ENCODE assay signal across 8 cellular contexts in genomic region chr2:190881074-190881479, GRCh38. TPM values are rescaled to one million over a fixed set of nuclear protein-coding genes. Genes with fewer than 3 reads are reported as not detected.
DNase-seq lines count a peak whose midpoint lies in the region; ATAC-seq and TF ChIP-seq lines count a peak whose summit lies in the region.

No MANE protein-coding gene starts in this region.

- H3K9ac ChIP-seq in Loucy (ENCODE audit: low read depth, low read length, poor library complexity, severe bottlenecking) (peak overlapping the region; percentile 74), endodermal cell (ENCODE audit: extremely low read depth, low read length, poor library complexity, severe bottlenecking) (peak overlapping the region; percentile 71)

- no peaks in the 10 kb centered on the region for H3K9me3 Mint-ChIP-seq in endodermal cell
- H3K9me3 Mint-ChIP-seq in natural killer cell treated with Interleukin-12 subunit alpha and Interleukin-12 subunit beta and Interleukin-15 and Interleukin-18, amount 100 ng/mL, for 72 hours, result no peaks in the 10 kb centered on the region

- H3F3A ChIP-seq in Loucy (ENCODE audit: low read depth), result no peaks in the 10 kb centered on the region

- peaks cover 3% of the 10 kb centered on the region for H3K36me3 Mint-ChIP-seq in endodermal cell (ENCODE audit: low read depth)
- peaks cover 16% of the 10 kb centered on the region for H3K36me3 Mint-ChIP-seq in natural killer cell treated with Interleukin-12 subunit alpha and Interleukin-12 subunit beta and Interleukin-15 and Interleukin-18, amount 100 ng/mL, for 72 hours

- H3K27me3 Mint-ChIP-seq in endodermal cell (ENCODE audit: insufficient read depth), result no peaks in the 10 kb centered on the region
- no peaks in the 10 kb centered on the region for H3K27me3 Mint-ChIP-seq in natural killer cell treated with Interleukin-12 subunit alpha and Interleukin-12 subunit beta and Interleukin-15 and Interleukin-18, amount 100 ng/mL, for 72 hours

- peak; percentile 1 for ATAC-seq in GM19452 (IDR thresholded peaks at IDR 0.05; ENCODE audit: unreplicated experiment)
- peak in 1 of 2 donors; percentile 3 for ATAC-seq in natural killer cell treated with Interleukin-12 subunit alpha and Interleukin-12 subunit beta and Interleukin-15 and Interleukin-18, amount 100 ng/mL, for 72 hours

- DNase-seq in endodermal cell (no peak), hippocampal formation (lab: John Stamatoyannopoulos, UW) (no peak), HuH-7 (ENCODE audit: low spot score) (no peak), NCI-H446 (lab: John Stamatoyannopoulos, UW) (no peak), NCI-H748 treated with DMSO at 0.1 percent for 48 hours (lab: John Stamatoyannopoulos, UW) (no peak)
- no peak for DNase-seq in natural killer cell treated with Interleukin-12 subunit alpha and Interleukin-12 subunit beta and Interleukin-15 and Interleukin-18, amount 100 ng/mL, for 72 hours (ENCODE audit: low spot score)

- H3K36me3 ChIP-seq in Loucy (ENCODE audit: insufficient read depth, low read length), result no peaks in the 10 kb centered on the region
- peaks cover 10% of the 10 kb centered on the region for H3K36me3 ChIP-seq in endodermal cell (ENCODE audit: control insufficient read depth, insufficient read depth, low read length)

- no peaks in the 10 kb centered on the region for H3K9me2 ChIP-seq in Loucy (replicated peaks; ENCODE audit: low read depth, low read length)

- H3K27ac Mint-ChIP-seq in endodermal cell, result peak overlapping the region; percentile 66
- peak overlapping the region; percentile 97 for H3K27ac Mint-ChIP-seq in natural killer cell treated with Interleukin-12 subunit alpha and Interleukin-12 subunit beta and Interleukin-15 and Interleukin-18, amount 100 ng/mL, for 72 hours

- H2AFZ ChIP-seq in Loucy (ENCODE audit: low read length), result peak overlapping the region; percentile 43

- H4K20me1 ChIP-seq in Loucy (ENCODE audit: insufficient read depth, low read length, poor library complexity, severe bottlenecking), result peaks cover 37% of the 10 kb centered on the region

- H3K4me3 Mint-ChIP-seq in endodermal cell, result peak overlapping the region; percentile 77
- H3K4me3 Mint-ChIP-seq in natural killer cell treated with Interleukin-12 subunit alpha and Interleukin-12 subunit beta and Interleukin-15 and Interleukin-18, amount 100 ng/mL, for 72 hours, result peak overlapping the region; percentile 92

- TF ChIP-seq CTCF in Loucy (conservative IDR thresholded peaks at IDR 0.05; ENCODE audit: low read length) (no peak), endodermal cell (conservative IDR thresholded peaks at IDR 0.05) (no peak)

- peaks cover 27% of the 10 kb centered on the region for H3K4me1 ChIP-seq in Loucy (ENCODE audit: insufficient read depth, low read length, poor library complexity, severe bottlenecking)
- no peaks in the 10 kb centered on the region for H3K4me1 ChIP-seq in endodermal cell (ENCODE audit: control insufficient read depth, insufficient read depth, low read length)

- H3K27ac ChIP-seq in endodermal cell (ENCODE audit: low read depth, low read length), result peak overlapping the region; percentile 27

- peak overlapping the region; percentile 75 for H3K4me3 ChIP-seq in Loucy (ENCODE audit: low read length, poor library complexity, severe bottlenecking)
- peak overlapping the region; percentile 84 for H3K4me3 ChIP-seq in endodermal cell (ENCODE audit: low read length)

- H3K4me2 ChIP-seq in Loucy (ENCODE audit: low read depth, low read length, poor library complexity, severe bottlenecking), result peak overlapping the region; percentile 80

- peaks cover 22% of the 10 kb centered on the region for H3K4me1 Mint-ChIP-seq in endodermal cell
- H3K4me1 Mint-ChIP-seq in natural killer cell treated with Interleukin-12 subunit alpha and Interleukin-12 subunit beta and Interleukin-15 and Interleukin-18, amount 100 ng/mL, for 72 hours (ENCODE audit: low read depth in 2 of 2), result peaks cover 30 to 36% of the 10 kb centered on the region in 2 donors

- no peaks in the 10 kb centered on the region for H3K9me3 ChIP-seq in Loucy (ENCODE audit: insufficient read depth, low read depth, low read length)
- no peaks in the 10 kb centered on the region for H3K9me3 ChIP-seq in endodermal cell (ENCODE audit: control insufficient read depth, low read length)

- whole genome bisulfite sequencing in endodermal cell (ENCODE audit: insufficient coverage in 1 of 2, insufficient read length in 1 of 2), 2 experiments, result 0% methylated on average over 5 to 52 of the region's 52 CpGs

- H3K27me3 ChIP-seq in Loucy (ENCODE audit: insufficient read depth, low read length, poor library complexity, severe bottlenecking) (no peaks in the 10 kb centered on the region), endodermal cell (ENCODE audit: control insufficient read depth, insufficient read depth, low read length, poor library complexity, severe bottlenecking) (no peaks in the 10 kb centered on the region)

- H3K79me2 ChIP-seq in Loucy (ENCODE audit: insufficient read depth, low read length), result peaks cover 53% of the 10 kb centered on the region

RNA-seq across cellular contexts. Expression of gene GLS, which starts 0.5 kb away (rescaled TPM):
- 10 to 100 TPM; 47.2 to 99.3 TPM for total RNA-seq in endodermal cell
- polyA plus RNA-seq in endodermal cell (2013, experiment 1 of 2), result 34.8 TPM
- polyA plus RNA-seq in endodermal cell (2013, experiment 2 of 2), result 38.4 TPM
- total RNA-seq in natural killer cell treated with Interleukin-12 subunit alpha and Interleukin-12 subunit beta and Interleukin-15 and Interleukin-18, amount 100 ng/mL, for 72 hours, result 100 to 1,000 TPM; 221 to 318 TPM
